In genomic region chr4:124060261-124060918, GRCh38 we compare ENCODE assay signal across 10 cellular contexts.
A peak's percentile ranks its signal among the peaks of the same experiment; 100 is the strongest.
DNase-seq lines count a peak whose midpoint lies in the region; ATAC-seq and TF ChIP-seq lines count a peak whose summit lies in the region.
"Had no signal": no experiment of that assay in that cellular context is flagged by ENCODE, and none has a peak within 500 bp of the region (broad histone marks: within the 10 kb centered on the region; RNA-seq: fewer than 3 reads in every experiment).

No MANE protein-coding gene starts in this region.

- no peaks in the 10 kb centered on the region for H3K36me3 ChIP-seq in breast epithelium
- no peaks in the 10 kb centered on the region for H3K36me3 ChIP-seq in mesodermal cell (ENCODE audit: control insufficient read depth, insufficient read depth, low read length)

- H3K4me3 ChIP-seq in breast epithelium = peak overlapping the region in 1 of 3 donors; percentile 21
- H3K4me3 ChIP-seq in mesodermal cell (ENCODE audit: extremely low read depth, insufficient read depth, low read length, poor library complexity, severe bottlenecking) = no peak overlapping the region

- H3K27me3 Mint-ChIP-seq in activated T-cell treated with anti-CD3 and anti-CD28 coated beads, Interleukin-2, amount 50 U/mL, for 4 hours (ENCODE audit: low read depth) = no peaks in the 10 kb centered on the region
- H3K27me3 Mint-ChIP-seq in activated CD4-positive, alpha-beta memory T cell treated with anti-CD3 and anti-CD28 coated beads for 36 hours = no peaks in the 10 kb centered on the region
- H3K27me3 Mint-ChIP-seq: central memory CD8-positive, alpha-beta T cell had no signal

- no peaks in the 10 kb centered on the region for H3K4me1 Mint-ChIP-seq in activated T-cell treated with anti-CD3 and anti-CD28 coated beads, Interleukin-2, amount 50 U/mL, for 4 hours (ENCODE audit: low read depth)
- no peaks in the 10 kb centered on the region for H3K4me1 Mint-ChIP-seq in activated CD4-positive, alpha-beta memory T cell treated with anti-CD3 and anti-CD28 coated beads for 36 hours (ENCODE audit: low read depth)
- H3K4me1 Mint-ChIP-seq: central memory CD8-positive, alpha-beta T cell had no signal

- no peak overlapping the region for H3K27ac Mint-ChIP-seq in activated CD4-positive, alpha-beta memory T cell treated with anti-CD3 and anti-CD28 coated beads for 36 hours

- H3K4me3 Mint-ChIP-seq in activated T-cell treated with anti-CD3 and anti-CD28 coated beads, Interleukin-2, amount 50 U/mL, for 4 hours = no peak overlapping the region
- H3K4me3 Mint-ChIP-seq in activated CD4-positive, alpha-beta memory T cell treated with anti-CD3 and anti-CD28 coated beads for 36 hours = no peak overlapping the region
- H3K4me3 Mint-ChIP-seq: central memory CD8-positive, alpha-beta T cell had no signal

- CTCF ChIA-PET in activated CD4-positive, alpha-beta memory T cell treated with anti-CD3 and anti-CD28 coated beads for 36 hours (lab: Charles Lee) = no interaction called here

- TF ChIP-seq CTCF in breast epithelium (IDR thresholded peaks at IDR 0.05) = no peak

- H3K9me3 ChIP-seq in breast epithelium = no peaks in the 10 kb centered on the region
- no peaks in the 10 kb centered on the region for H3K9me3 ChIP-seq in mesodermal cell (ENCODE audit: control insufficient read depth, low read length)

- POLR2A ChIA-PET in activated CD4-positive, alpha-beta memory T cell treated with anti-CD3 and anti-CD28 coated beads for 36 hours (lab: Charles Lee) = no interaction called here

- H3K9me3 Mint-ChIP-seq in activated T-cell treated with anti-CD3 and anti-CD28 coated beads, Interleukin-2, amount 50 U/mL, for 4 hours = peaks cover 4% of the 10 kb centered on the region
- no peaks in the 10 kb centered on the region for H3K9me3 Mint-ChIP-seq in activated CD4-positive, alpha-beta memory T cell treated with anti-CD3 and anti-CD28 coated beads for 36 hours

- H3K27me3 ChIP-seq in breast epithelium = no peaks in the 10 kb centered on the region

- DNase-seq in breast epithelium (ENCODE audit: low spot score in 2 of 2) (peak in 1 of 2 donors; percentile 53), DMS153 (lab: John Stamatoyannopoulos, UW) (no peak), iPS-NIHi11 (ENCODE audit: low spot score) (no peak)
- no peak for DNase-seq in activated T-cell treated with anti-CD3 and anti-CD28 coated beads, Interleukin-2, amount 50 U/mL, for 4 hours
- DNase-seq in activated CD4-positive, alpha-beta memory T cell treated with anti-CD3 and anti-CD28 coated beads for 36 hours = no peak

- WGBS in mesodermal cell (ENCODE audit: insufficient coverage in 2 of 2), 2 experiments = 67% methylated on average over 1 of the region's 2 CpGs; no CpG with 5 or more reads in 1 of the 2 experiments

- no peak for TF ChIP-seq POLR2A in breast epithelium (IDR thresholded peaks at IDR 0.05)

- H3K36me3 Mint-ChIP-seq in activated T-cell treated with anti-CD3 and anti-CD28 coated beads, Interleukin-2, amount 50 U/mL, for 4 hours (ENCODE audit: insufficient read depth) = no peaks in the 10 kb centered on the region
- H3K36me3 Mint-ChIP-seq in activated CD4-positive, alpha-beta memory T cell treated with anti-CD3 and anti-CD28 coated beads for 36 hours = no peaks in the 10 kb centered on the region

- H3K4me1 ChIP-seq in breast epithelium = no peaks in the 10 kb centered on the region
- peaks cover 8% of the 10 kb centered on the region for H3K4me1 ChIP-seq in mesodermal cell (ENCODE audit: control insufficient read depth, insufficient read depth, low read length, poor library complexity, severe bottlenecking)

- ATAC-seq in GM18511 (IDR thresholded peaks at IDR 0.05; ENCODE audit: unreplicated experiment) (peak; percentile 80), HG03520 (IDR thresholded peaks at IDR 0.05; ENCODE audit: unreplicated experiment) (peak; percentile 56)
- no peak for ATAC-seq in activated T-cell treated with anti-CD3 and anti-CD28 coated beads, Interleukin-2, amount 50 U/mL, for 4 hours
- ATAC-seq: HCT116 had no signal

- intact Hi-C loops in breast epithelium (cut with DNase I; ENCODE audit: low total_unique reads) = no loop called here
- intact Hi-C loops in activated CD4-positive, alpha-beta memory T cell treated with anti-CD3 and anti-CD28 coated beads for 36 hours (cut with micrococcal nuclease) = no loop called here

- H3K27ac ChIP-seq in breast epithelium (peak overlapping the region; percentile 79 to 84), mesodermal cell (ENCODE audit: low read depth, low read length, severe bottlenecking) (peak overlapping the region; percentile 39)

Comparison
In these comparisons a context has a peak if more than half of its experiments do, and no peak if none do; other contexts are left out.
1. ATAC-seq: peak in GM18511 (single experiment) and HG03520 (single experiment); none in activated T-cell treated with anti-CD3 and anti-CD28 coated beads, Interleukin-2, amount 50 U/mL, for 4 hours (0 of 2).